ENCODE assay signal across 12 cellular contexts in genomic region chr19:34316741-34317241, GRCh38. TPM values are rescaled to one million over a fixed set of nuclear protein-coding genes. Genes with fewer than 3 reads are reported as not detected.
DNase-seq lines count a peak whose midpoint lies in the region; ATAC-seq, FAIRE-seq and TF ChIP-seq lines count a peak whose summit lies in the region.
"Had no signal": no experiment of that assay in that cellular context is flagged by ENCODE, and none has a peak within 500 bp of the region (broad histone marks: within the 10 kb centered on the region; RNA-seq: fewer than 3 reads in every experiment).

No MANE protein-coding gene starts in this region.

- TF ChIP-seq CTCF in left ventricle myocardium inferior (IDR thresholded peaks at IDR 0.05; ENCODE audit: borderline replicate concordance) (no peak), K562 (IDR thresholded peaks at IDR 0.05 in 2 of 3, conservative IDR thresholded peaks at IDR 0.05 in 1 of 3; ENCODE audit: insufficient read depth in 2 of 3, low read depth in 1 of 3, low read length in 3 of 3) (no peak), lower lobe of right lung (IDR thresholded peaks at IDR 0.05) (no peak)

- H3K27ac ChIP-seq in left ventricle myocardium inferior (replicated peaks) (peak overlapping the region; percentile 77), K562 (ENCODE audit: extremely low read depth, low read depth, low read length) (0 out of 3 replicates have a peak overlapping the region, but pooled peaks have one; percentile 8), lower lobe of right lung (peak overlapping the region; percentile 25)

- intact Hi-C loops in left ventricle myocardium inferior (cut with micrococcal nuclease) (loop anchor here (10.0 kb wide), 1 partner anchor 52 kb away; no protein-coding TSS in a partner anchor), Right ventricle myocardium inferior (cut with DNase I) (loop anchor here (5.0 kb wide), 1 partner anchor 44 kb away; no protein-coding TSS in a partner anchor), K562 (cut with micrococcal nuclease) (no loop called here), lower lobe of right lung (cut with DNase I) (no loop called here)

- CTCF ChIA-PET in K562 (lab: Yijun Ruan, JAX; ENCODE audit: low intra/inter-chr PET ratio): no interaction called here

- no peak for TF ChIP-seq EP300 in K562 (IDR thresholded peaks at IDR 0.05; ENCODE audit: low read length)

- H3K79me2 ChIP-seq in K562 (ENCODE audit: control insufficient read depth, insufficient read depth, low read length): peaks cover 8% of the 10 kb centered on the region; the same call in 1 of the 3 replicates

- H3K4me3 ChIP-seq in left ventricle myocardium inferior: no peak overlapping the region
- H3K4me3 ChIP-seq in K562: no peak overlapping the region
- H3K4me3 ChIP-seq in lower lobe of right lung: no peak overlapping the region

- no peak for TF ChIP-seq RAD21 in K562 (CRISPR knock-in tag; conservative IDR thresholded peaks at IDR 0.05 in 1 of 2, IDR thresholded peaks at IDR 0.05 in 1 of 2)

- H3K9me1 ChIP-seq in K562 (ENCODE audit: control insufficient read depth, insufficient read depth, low read length): no peaks in the 10 kb centered on the region

- H3K27me3 ChIP-seq in left ventricle myocardium inferior (ENCODE audit: low read depth): no peaks in the 10 kb centered on the region
- H3K27me3 ChIP-seq in K562 (ENCODE audit: control insufficient read depth in 2 of 2, insufficient read depth in 2 of 2, low read length in 2 of 2): no peaks in the 10 kb centered on the region
- no peaks in the 10 kb centered on the region for H3K27me3 ChIP-seq in lower lobe of right lung (ENCODE audit: low read depth)

- peaks cover 13% of the 10 kb centered on the region for H3K36me3 ChIP-seq in left ventricle myocardium inferior
- H3K36me3 ChIP-seq in K562 (ENCODE audit: control insufficient read depth, insufficient read depth, low read length): peaks cover 9% of the 10 kb centered on the region; the same call in 2 of the 3 replicates
- peaks cover 20% of the 10 kb centered on the region for H3K36me3 ChIP-seq in lower lobe of right lung

- no peak overlapping the region; a peak in 1 of 4 replicates for H3K9ac ChIP-seq in K562 (ENCODE audit: insufficient read depth in 1 of 2, low read depth in 2 of 2, low read length in 2 of 2)

- ATAC-seq in Right ventricle myocardium inferior: no peak
- ATAC-seq in K562: peak; percentile 34
- ATAC-seq in lower lobe of right lung: no peak
- no peak for ATAC-seq in GM18505 (IDR thresholded peaks at IDR 0.05; ENCODE audit: unreplicated experiment)

- WGBS in K562 (ENCODE audit: insufficient coverage, low coverage, missing lambda C conversion rate): 54% methylated on average over 3 of the region's 3 CpGs

- FAIRE-seq in K562 (lab: Jason Lieb, UNC): peak; percentile 74
- FAIRE-seq: GM18507 had no signal

- peaks cover 14% of the 10 kb centered on the region for H4K20me1 ChIP-seq in K562 (replicated peaks; ENCODE audit: control insufficient read depth, insufficient read depth, low read length)

- H3K4me2 ChIP-seq in K562 (ENCODE audit: insufficient read depth, low read length): peak overlapping the region; percentile 59; the same call in 1 of the 2 replicates

- H3K4me1 ChIP-seq in left ventricle myocardium inferior (peaks cover 78% of the 10 kb centered on the region), K562 (replicated peaks in 1 of 2; ENCODE audit: control insufficient read depth in 2 of 2, insufficient read depth in 2 of 2, low read length in 2 of 2) (peaks cover 25 to 34% of the 10 kb centered on the region in 2 experiments), lower lobe of right lung (peaks cover 41% of the 10 kb centered on the region)

- DNase-seq in left ventricle myocardium inferior (no peak), Right ventricle myocardium inferior (ENCODE audit: missing footprints) (no peak), K562 (ENCODE audit: extremely low read depth in 1 of 4, low spot score in 3 of 4) (peak; percentile 30 to 49 (median 43)), lower lobe of right lung (no peak), inferior parietal cortex (ENCODE audit: extremely low spot score) (no peak), NCI-H146 treated with DMSO at 0.1 percent for 48 hours (lab: John Stamatoyannopoulos, UW; ENCODE audit: unreplicated experiment) (no peak)
- DNase-seq in stimulated activated CD4-positive, alpha-beta T cell treated with anti-CD3 and anti-CD28 coated beads, Interleukin-1b, Interleukin-23, amount 100 ng/mL, for 48 hours: no peak
- DNase-seq: activated CD4-positive, CD25-positive, alpha-beta regulatory T cell; H7; NCI-H82 had no signal

- no TSS peak for BruUV-seq in K562 (replicated peaks; lab: Mats Ljungman, UMichigan)

- no peak overlapping the region for H2AFZ ChIP-seq in K562 (ENCODE audit: low read depth, low read length)

- TF ChIP-seq POLR2A in K562 (conservative IDR thresholded peaks at IDR 0.05) (no peak), GM18505 (IDR thresholded peaks at IDR 0.05; ENCODE audit: borderline replicate concordance, extremely low read depth, insufficient read depth, insufficient read length) (no peak)

- H3K9me3 ChIP-seq in left ventricle myocardium inferior (replicated peaks) (no peaks in the 10 kb centered on the region), K562 (replicated peaks; ENCODE audit: control insufficient read depth, insufficient read depth, low read depth, low read length) (no peaks in the 10 kb centered on the region), lower lobe of right lung (no peaks in the 10 kb centered on the region)

- in situ Hi-C loops in K562 (cut with MboI): no loop called here

- POLR2A ChIA-PET in K562 (lab: Yijun Ruan, JAX): interaction anchor here (1.3 to 4.6 kb wide), 2 partner anchors 10 to 145 kb away, joined by 4 to 24 read pairs; partner anchors contain the start of gene LSM14A

TF ChIP-seq in K562, 482 proteins besides CTCF, POLR2A, EP300 and RAD21 (continues in another document):
- TF ChIP-seq TAF9B (IDR thresholded peaks at IDR 0.05; ENCODE audit: partially characterized antibody) (no peak), ESRRA (IDR thresholded peaks at IDR 0.05; ENCODE audit: borderline replicate concordance, low read depth) (peak; percentile 80; the same call in 1 of the 2 replicates), TARDBP (IDR thresholded peaks at IDR 0.05) (no peak), PKNOX1 (IDR thresholded peaks at IDR 0.05) (no peak), SMARCA4 (IDR thresholded peaks at IDR 0.05) (no peak), MCM2 (IDR thresholded peaks at IDR 0.05; ENCODE audit: low read depth) (no peak), FOXK2 (conservative IDR thresholded peaks at IDR 0.05 in 1 of 2, IDR thresholded peaks at IDR 0.05 in 1 of 2; ENCODE audit: low read depth in 2 of 2) (0 out of 4 replicates have a peak, but pooled peaks of 1 of the 2 experiments have one; percentile 19), ZBTB34 (CRISPR knock-in tag; IDR thresholded peaks at IDR 0.05) (no peak)

RNA-seq across cellular contexts. Expression of gene GPI, which starts 48.2 kb away (rescaled TPM):
- total RNA-seq in left ventricle myocardium inferior: 473 TPM
- total RNA-seq in Right ventricle myocardium inferior: 533 TPM
- 590 and 952 TPM in 2 replicates for total RNA-seq in K562 (2011; cell fraction: chromatin; rRNA removed; ENCODE audit: low replicate concordance)
- total RNA-seq in K562 (2011; cell fraction: nucleolus; rRNA removed): 406 and 452 TPM in 2 replicates
- total RNA-seq in K562 (2011; cell fraction: nucleoplasm; rRNA removed): 536 and 580 TPM in 2 replicates
- 140 and 173 TPM in 2 replicates for total RNA-seq in K562 (2014; rRNA removed)
- total RNA-seq in K562 (2014; rRNA removed; fragmentation: Illumina TruSeq; extraction: Trizol): 95.8 and 118 TPM in 2 replicates
- 122 and 132 TPM in 2 replicates for total RNA-seq in K562 (2015; rRNA removed; fragmentation: Illumina TruSeq; extraction: Trizol)
- total RNA-seq in K562 (2021): 349 and 358 TPM in 2 replicates
- 94.1 and 259 TPM in 2 replicates for polyA plus RNA-seq in K562 (2011; rRNA removed)
- polyA plus RNA-seq in K562 (2011; cell fraction: cytosol; rRNA removed): 182 and 184 TPM in 2 replicates
- 344 and 354 TPM in 2 replicates for polyA plus RNA-seq in K562 (2011; cell fraction: nucleus; rRNA removed)
- 353 and 375 TPM in 2 replicates for polyA plus RNA-seq in K562 (2012)
- polyA plus RNA-seq in K562 (2014; fragmentation: Illumina TruSeq; extraction: Trizol): 306 and 322 TPM in 2 replicates
- 100 to 1,000 TPM in 1 of 2 experiments, 10 to 100 TPM in 1; 88.3 to 168 TPM for polyA plus RNA-seq in K562 (2014; fragmentation: Nextera tagmentation; extraction: Ambion mirVana)
- polyA plus RNA-seq in K562 (2014; rRNA removed): 114 and 116 TPM in 2 replicates
- polyA minus RNA-seq in K562 (2011; rRNA and poly(A)+ RNA removed): 222 and 306 TPM in 2 replicates
- polyA minus RNA-seq in K562 (2011; cell fraction: cytosol; rRNA and poly(A)+ RNA removed): 368 and 561 TPM in 2 replicates
- 118 and 188 TPM in 2 replicates for polyA minus RNA-seq in K562 (2011; cell fraction: nucleus; rRNA and poly(A)+ RNA removed)
- 136 TPM for total RNA-seq in lower lobe of right lung

Comparison
In these comparisons a context has a peak if more than half of its experiments do, and no peak if none do; other contexts are left out.
1. DNase-seq: peak in K562 (4 of 4); none in left ventricle myocardium inferior (single experiment), Right ventricle myocardium inferior (single experiment), lower lobe of right lung (single experiment), inferior parietal cortex (single experiment), stimulated activated CD4-positive, alpha-beta T cell treated with anti-CD3 and anti-CD28 coated beads, Interleukin-1b, Interleukin-23, amount 100 ng/mL, for 48 hours (single experiment) and NCI-H146 treated with DMSO at 0.1 percent for 48 hours (single experiment).
2. H3K27ac ChIP-seq: peak in every context shown above with its lines; median percentile 77 in left ventricle myocardium inferior; 25 in lower lobe of right lung; 8 in K562.
3. intact Hi-C loops: an anchor here in left ventricle myocardium inferior (10.0 kb wide) and Right ventricle myocardium inferior (5.0 kb wide); none called in K562 and lower lobe of right lung.